15 cellular contexts compared by ENCODE assay signal in the genomic region with DNA sequence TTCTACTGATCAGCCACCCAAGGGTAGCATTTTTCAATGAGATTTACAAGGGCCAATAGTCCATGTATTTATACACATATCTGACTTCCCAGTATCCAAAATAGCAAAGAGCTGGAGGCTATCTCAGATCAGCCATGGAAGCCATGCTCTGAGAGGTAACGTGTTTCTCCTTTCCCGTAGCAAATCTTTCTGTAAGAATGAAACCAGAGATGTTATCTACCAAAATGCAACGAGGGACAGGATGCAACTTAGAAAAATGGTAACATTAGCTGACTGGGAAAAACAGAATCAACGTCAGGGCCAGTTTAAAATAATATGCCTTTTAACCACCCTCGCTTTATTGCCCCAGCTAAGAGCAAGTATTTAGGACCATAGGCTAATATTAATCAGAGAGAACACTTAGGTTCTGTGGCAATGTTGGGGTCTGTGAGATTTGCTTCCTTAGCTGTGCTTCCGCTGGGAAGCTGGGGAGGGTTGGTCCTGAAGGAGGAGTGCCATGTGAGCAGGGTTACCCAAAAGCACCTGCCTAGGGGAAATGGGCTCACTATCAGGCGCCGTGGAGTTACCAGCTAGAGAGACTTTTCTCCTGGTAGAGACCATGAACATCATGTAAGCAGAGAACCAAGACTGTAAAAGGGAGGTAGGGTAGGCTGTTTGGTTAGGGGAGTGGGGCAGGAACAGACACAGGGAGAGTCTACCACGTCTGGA. TPM values are rescaled to one million over a fixed set of nuclear protein-coding genes. Genes with fewer than 3 reads are reported as not detected.
DNase-seq lines count a peak whose midpoint lies in the region; ATAC-seq and TF ChIP-seq lines count a peak whose summit lies in the region.
"Had no signal": no experiment of that assay in that cellular context is flagged by ENCODE, and none has a peak within 500 bp of the region (broad histone marks: within the 10 kb centered on the region; RNA-seq: fewer than 3 reads in every experiment).

No MANE protein-coding gene starts in this region.

- peaks cover 13 to 14% of the 10 kb centered on the region in 2 donors for H3K4me1 ChIP-seq in mucosa of rectum (ENCODE audit: control insufficient read depth in 2 of 2, insufficient read depth in 2 of 2, low read length in 2 of 2)
- H3K4me1 ChIP-seq in upper lobe of right lung, result no peaks in the 10 kb centered on the region
- H3K4me1 ChIP-seq: tibial artery had no signal

- CTCF ChIA-PET in activated naive CD4-positive, alpha-beta T cell treated with anti-CD3 and anti-CD28 coated beads, Interleukin-2, amount 10 ng/mL, durations not matched to agents 7 days and 5 days (lab: Charles Lee), result interaction anchor here (0.9 to 3.6 kb wide), 9 partner anchors 9 to 77 kb away, joined by 4 to 16 read pairs (median 6); no protein-coding TSS in a partner anchor
- CTCF ChIA-PET in activated CD8-positive, alpha-beta T cell treated with anti-CD3 and anti-CD28 coated beads, Interleukin-2, amount 10 ng/mL, durations not matched to agents 7 days and 5 days (lab: Charles Lee), result interaction anchor here (1.0 to 4.8 kb wide), 9 partner anchors 11 to 76 kb away, joined by 4 to 27 read pairs (median 10); no protein-coding TSS in a partner anchor
- CTCF ChIA-PET in WTC11 (lab: Charles Lee), result interaction anchor here (1.5 kb wide), 1 partner anchor 43 kb away, joined by 8 read pairs; no protein-coding TSS in a partner anchor

- peak overlapping the region in 1 of 2 donors; percentile 28 for H3K9ac ChIP-seq in mucosa of rectum (ENCODE audit: low read depth in 1 of 2, low read length in 2 of 2)

- ATAC-seq in activated CD8-positive, alpha-beta T cell treated with anti-CD3 and anti-CD28 coated beads, Interleukin-2, amount 10 ng/mL, durations not matched to agents 7 days and 5 days, result peak; percentile 9
- no peak for ATAC-seq in upper lobe of right lung
- ATAC-seq in GM18909 (IDR thresholded peaks at IDR 0.05; ENCODE audit: poor library complexity, unreplicated experiment), result no peak
- no peak for ATAC-seq in WTC11

- no peaks in the 10 kb centered on the region for H3K27me3 Mint-ChIP-seq in activated naive CD4-positive, alpha-beta T cell treated with anti-CD3 and anti-CD28 coated beads, Interleukin-2, amount 10 ng/mL, durations not matched to agents 7 days and 5 days
- no peaks in the 10 kb centered on the region for H3K27me3 Mint-ChIP-seq in activated CD8-positive, alpha-beta T cell treated with anti-CD3 and anti-CD28 coated beads, Interleukin-2, amount 10 ng/mL, durations not matched to agents 7 days and 5 days (ENCODE audit: low read depth)
- peaks cover 7% of the 10 kb centered on the region; the same call in 1 of the 2 replicates for H3K27me3 Mint-ChIP-seq in WTC11 (ENCODE audit: low read depth)

- DNase-seq in activated naive CD4-positive, alpha-beta T cell treated with anti-CD3 and anti-CD28 coated beads, Interleukin-2, amount 10 ng/mL, durations not matched to agents 7 days and 5 days, result peak; percentile 38
- no peak for DNase-seq in activated naive CD4-positive, alpha-beta T cell treated with anti-CD3 and anti-CD28 coated beads, Interleukin-2, amount 50 U/mL, for 16 hours
- peak; percentile 44 for DNase-seq in activated CD8-positive, alpha-beta T cell treated with anti-CD3 and anti-CD28 coated beads, Interleukin-2, amount 10 ng/mL, durations not matched to agents 7 days and 5 days
- DNase-seq in upper lobe of right lung, result no peak
- no peak for DNase-seq in NCI-H748 treated with DMSO at 0.1 percent for 48 hours (lab: John Stamatoyannopoulos, UW)
- no peak for DNase-seq in WTC11 (ENCODE audit: low spot score)
- DNase-seq: activated CD4-positive, alpha-beta T cell treated with anti-CD3 and anti-CD28 coated beads for 4 hours; amniotic stem cell; DMS 273 treated with DMSO at 0.1 percent for 48 hours; NCI-H1092; OCI-M1; tibial artery had no signal

- intact Hi-C loops in upper lobe of right lung (cut with DNase I), result no loop called here

- H3K27me3 ChIP-seq in mucosa of rectum (ENCODE audit: control insufficient read depth in 2 of 2, insufficient read depth in 2 of 2, low read length in 2 of 2) (no peaks in the 10 kb centered on the region), upper lobe of right lung (no peaks in the 10 kb centered on the region)

- H3K36me3 ChIP-seq in mucosa of rectum (ENCODE audit: control insufficient read depth in 2 of 2, insufficient read depth in 2 of 2, low read length in 2 of 2) (no peaks in the 10 kb centered on the region), upper lobe of right lung (no peaks in the 10 kb centered on the region)
- H3K36me3 ChIP-seq: tibial artery had no signal

- peak overlapping the region; percentile 80 for H3K4me3 Mint-ChIP-seq in activated naive CD4-positive, alpha-beta T cell treated with anti-CD3 and anti-CD28 coated beads, Interleukin-2, amount 10 ng/mL, durations not matched to agents 7 days and 5 days
- H3K4me3 Mint-ChIP-seq in activated CD8-positive, alpha-beta T cell treated with anti-CD3 and anti-CD28 coated beads, Interleukin-2, amount 10 ng/mL, durations not matched to agents 7 days and 5 days, result peak overlapping the region; percentile 89
- no peak overlapping the region for H3K4me3 Mint-ChIP-seq in WTC11

- peak overlapping the region; percentile 49 to 53 for H3K4me3 ChIP-seq in mucosa of rectum (ENCODE audit: low read length in 2 of 2)
- H3K4me3 ChIP-seq in upper lobe of right lung, result no peak overlapping the region
- H3K4me3 ChIP-seq: coronary artery, tibial artery had no signal

- peak overlapping the region; percentile 64 to 79 for H3K27ac ChIP-seq in mucosa of rectum (ENCODE audit: low read depth in 2 of 2, low read length in 2 of 2)
- H3K27ac ChIP-seq in upper lobe of right lung, result peak overlapping the region; percentile 64
- H3K27ac ChIP-seq: coronary artery, tibial artery had no signal

- peak overlapping the region; percentile 95 for H3K27ac Mint-ChIP-seq in activated naive CD4-positive, alpha-beta T cell treated with anti-CD3 and anti-CD28 coated beads, Interleukin-2, amount 10 ng/mL, durations not matched to agents 7 days and 5 days
- H3K27ac Mint-ChIP-seq in activated CD8-positive, alpha-beta T cell treated with anti-CD3 and anti-CD28 coated beads, Interleukin-2, amount 10 ng/mL, durations not matched to agents 7 days and 5 days, result peak overlapping the region; percentile 88
- H3K27ac Mint-ChIP-seq in WTC11, result no peak overlapping the region

- POLR2A ChIA-PET in activated CD8-positive, alpha-beta T cell treated with anti-CD3 and anti-CD28 coated beads, Interleukin-2, amount 10 ng/mL, durations not matched to agents 7 days and 5 days (lab: Charles Lee), result interaction anchor here (1.1 to 3.8 kb wide), 17 partner anchors 9 to 513 kb away, joined by 3 to 31 read pairs (median 7); partner anchors contain the start of genes ATP5F1E and STX16
- POLR2A ChIA-PET in WTC11 (lab: Charles Lee), result no interaction called here

- peaks cover 91% of the 10 kb centered on the region for H3K4me1 Mint-ChIP-seq in activated naive CD4-positive, alpha-beta T cell treated with anti-CD3 and anti-CD28 coated beads, Interleukin-2, amount 10 ng/mL, durations not matched to agents 7 days and 5 days
- H3K4me1 Mint-ChIP-seq in activated CD8-positive, alpha-beta T cell treated with anti-CD3 and anti-CD28 coated beads, Interleukin-2, amount 10 ng/mL, durations not matched to agents 7 days and 5 days (ENCODE audit: low read depth), result peaks cover 87% of the 10 kb centered on the region
- no peaks in the 10 kb centered on the region for H3K4me1 Mint-ChIP-seq in WTC11

- TF ChIP-seq CTCF in upper lobe of right lung (IDR thresholded peaks at IDR 0.05) (no peak), WTC11 (IDR thresholded peaks at IDR 0.05) (no peak)

- no peaks in the 10 kb centered on the region for H3K9me3 ChIP-seq in mucosa of rectum (ENCODE audit: control insufficient read depth in 2 of 2, low read length in 2 of 2)
- no peaks in the 10 kb centered on the region for H3K9me3 ChIP-seq in upper lobe of right lung
- H3K9me3 ChIP-seq: tibial artery had no signal

- H3K9me3 Mint-ChIP-seq in activated naive CD4-positive, alpha-beta T cell treated with anti-CD3 and anti-CD28 coated beads, Interleukin-2, amount 10 ng/mL, durations not matched to agents 7 days and 5 days, result peaks cover 10% of the 10 kb centered on the region
- H3K9me3 Mint-ChIP-seq in activated CD8-positive, alpha-beta T cell treated with anti-CD3 and anti-CD28 coated beads, Interleukin-2, amount 10 ng/mL, durations not matched to agents 7 days and 5 days (ENCODE audit: insufficient read depth), result peaks cover 10% of the 10 kb centered on the region
- H3K9me3 Mint-ChIP-seq in WTC11, result no peaks in the 10 kb centered on the region

- H3K36me3 Mint-ChIP-seq in activated naive CD4-positive, alpha-beta T cell treated with anti-CD3 and anti-CD28 coated beads, Interleukin-2, amount 10 ng/mL, durations not matched to agents 7 days and 5 days, result peaks cover 29% of the 10 kb centered on the region
- H3K36me3 Mint-ChIP-seq in activated CD8-positive, alpha-beta T cell treated with anti-CD3 and anti-CD28 coated beads, Interleukin-2, amount 10 ng/mL, durations not matched to agents 7 days and 5 days (ENCODE audit: low read depth), result peaks cover 27% of the 10 kb centered on the region
- H3K36me3 Mint-ChIP-seq in WTC11, result no peaks in the 10 kb centered on the region

TF ChIP-seq in WTC11, 78 proteins besides CTCF, POLR2A, EP300 and RAD21 (continues in another document):
- TF ChIP-seq CREM (CRISPR knock-in tag; IDR thresholded peaks at IDR 0.05) (no peak), USF1 (CRISPR knock-in tag; IDR thresholded peaks at IDR 0.05) (no peak), NFE2L1 (CRISPR knock-in tag; IDR thresholded peaks at IDR 0.05) (no peak), ZNF396 (CRISPR knock-in tag; IDR thresholded peaks at IDR 0.05; ENCODE audit: borderline replicate concordance) (no peak), TP53 (CRISPR knock-in tag; IDR thresholded peaks at IDR 0.05) (no peak)
- TF ChIP-seq, protein P1, sequence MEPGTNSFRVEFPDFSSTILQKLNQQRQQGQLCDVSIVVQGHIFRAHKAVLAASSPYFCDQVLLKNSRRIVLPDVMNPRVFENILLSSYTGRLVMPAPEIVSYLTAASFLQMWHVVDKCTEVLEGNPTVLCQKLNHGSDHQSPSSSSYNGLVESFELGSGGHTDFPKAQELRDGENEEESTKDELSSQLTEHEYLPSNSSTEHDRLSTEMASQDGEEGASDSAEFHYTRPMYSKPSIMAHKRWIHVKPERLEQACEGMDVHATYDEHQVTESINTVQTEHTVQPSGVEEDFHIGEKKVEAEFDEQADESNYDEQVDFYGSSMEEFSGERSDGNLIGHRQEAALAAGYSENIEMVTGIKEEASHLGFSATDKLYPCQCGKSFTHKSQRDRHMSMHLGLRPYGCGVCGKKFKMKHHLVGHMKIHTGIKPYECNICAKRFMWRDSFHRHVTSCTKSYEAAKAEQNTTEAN (CRISPR knock-in tag; IDR thresholded peaks at IDR 0.05), result no peak

RNA-seq across cellular contexts. Expression of gene ZNF831, which starts 1.2 kb away (rescaled TPM):
- total RNA-seq in activated CD8-positive, alpha-beta T cell treated with anti-CD3 and anti-CD28 coated beads, Interleukin-2, amount 10 ng/mL, durations not matched to agents 7 days and 5 days, result 1 to 10 TPM; 8.6 to 9.2 TPM
- 1.0 TPM for total RNA-seq in upper lobe of right lung
- 0.02 to 0.04 TPM in 2 of 3 replicates, not detected in the other for total RNA-seq in WTC11 (2021)

Comparison
In these comparisons a context has a peak if more than half of its experiments do, and no peak if none do; other contexts are left out.
1. DNase-seq: peak in activated naive CD4-positive, alpha-beta T cell treated with anti-CD3 and anti-CD28 coated beads, Interleukin-2, amount 10 ng/mL, durations not matched to agents 7 days and 5 days (single experiment) and activated CD8-positive, alpha-beta T cell treated with anti-CD3 and anti-CD28 coated beads, Interleukin-2, amount 10 ng/mL, durations not matched to agents 7 days and 5 days (single experiment); none in activated naive CD4-positive, alpha-beta T cell treated with anti-CD3 and anti-CD28 coated beads, Interleukin-2, amount 50 U/mL, for 16 hours (single experiment), upper lobe of right lung (single experiment), NCI-H748 treated with DMSO at 0.1 percent for 48 hours (single experiment) and WTC11 (single experiment).